10 cellular contexts compared by ENCODE assay signal in the genomic region with DNA sequence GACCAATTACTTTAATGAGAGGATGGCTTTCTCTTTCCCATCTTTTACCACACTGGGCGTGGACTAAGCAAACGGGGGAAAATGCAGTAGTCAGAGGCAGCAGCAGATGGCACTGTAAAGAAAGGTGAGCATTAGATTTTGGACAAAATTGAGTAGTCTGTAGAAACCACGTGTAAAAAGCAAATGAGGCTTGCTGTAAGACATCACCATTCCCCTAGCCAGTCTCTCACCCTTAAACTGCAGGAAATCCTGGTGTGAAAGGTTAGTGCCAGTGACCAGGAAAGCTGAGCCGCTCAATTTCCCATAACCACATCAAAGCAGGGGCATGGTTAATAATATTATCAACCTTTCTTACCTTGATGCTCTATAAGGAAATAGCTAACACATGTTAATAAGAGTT. TPM values are rescaled to one million over a fixed set of nuclear protein-coding genes. Genes with fewer than 3 reads are reported as not detected.
A peak's percentile ranks its signal among the peaks of the same experiment; 100 is the strongest.
DNase-seq lines count a peak whose midpoint lies in the region; ATAC-seq and TF ChIP-seq lines count a peak whose summit lies in the region.
"Had no signal": no experiment of that assay in that cellular context is flagged by ENCODE, and none has a peak within 500 bp of the region (broad histone marks: within the 10 kb centered on the region; RNA-seq: fewer than 3 reads in every experiment).

No MANE protein-coding gene starts in this region.

- H3K27me3 ChIP-seq in OCI-LY3 (ENCODE audit: low read depth, low read length) (no peaks in the 10 kb centered on the region), esophagus muscularis mucosa (peaks cover 0 to 7% (median 0%) of the 10 kb centered on the region in 4 donors), psoas muscle (ENCODE audit: insufficient read depth in 3 of 3, low read length in 2 of 3) (peaks cover 0 to 3% (median 1%) of the 10 kb centered on the region in 3 donors)

- H3K9me3 ChIP-seq in OCI-LY3 (ENCODE audit: insufficient read depth, low read length) (no peaks in the 10 kb centered on the region), esophagus muscularis mucosa (no peaks in the 10 kb centered on the region), psoas muscle (no peaks in the 10 kb centered on the region)

- no peak for TF ChIP-seq POLR2A in esophagus muscularis mucosa (IDR thresholded peaks at IDR 0.05; ENCODE audit: low read depth)

- no peaks in the 10 kb centered on the region for H3K79me2 ChIP-seq in OCI-LY3 (ENCODE audit: low read length)

- DNase-seq in NOMO-1 (lab: John Stamatoyannopoulos, UW; ENCODE audit: unreplicated experiment in 2 of 2) (peak; percentile 4 to 28), NOMO-1 treated with dmso at 0.1 percent for 144 hours (lab: John Stamatoyannopoulos, UW; ENCODE audit: unreplicated experiment) (no peak), esophagus muscularis mucosa (ENCODE audit: extremely low spot score) (no peak), psoas muscle (no peak)
- DNase-seq: activated B cell treated with CpG ODN at 0.5 μM for 24 hours had no signal

- WGBS in esophagus muscularis mucosa: 18% methylated on average over 4 of the region's 4 CpGs
- WGBS in psoas muscle, 3 donors: 19 to 23% (median 21%) methylated on average over 4 of the region's 4 CpGs

- H3K27ac ChIP-seq in OCI-LY3 (ENCODE audit: low read length) (no peak overlapping the region), esophagus muscularis mucosa (replicated peaks in 1 of 4) (no peak overlapping the region), psoas muscle (no peak overlapping the region)

- peak; percentile 33 for TF ChIP-seq CTCF in OCI-LY3 (IDR thresholded peaks at IDR 0.05; ENCODE audit: low read depth, low read length)
- TF ChIP-seq CTCF in esophagus muscularis mucosa (IDR thresholded peaks at IDR 0.05): peak; percentile 59 to 70 (median 63)
- peak; percentile 22 for TF ChIP-seq CTCF in psoas muscle (IDR thresholded peaks at IDR 0.05)

- intact Hi-C loops in esophagus muscularis mucosa (cut with DNase I) (loop anchor here (2.0 to 10.0 kb wide), 2 partner anchors 278 to 472 kb away; a partner anchor contains a TSS), psoas muscle (cut with DNase I) (no loop called here)

- no peak for TF ChIP-seq EP300 in esophagus muscularis mucosa (IDR thresholded peaks at IDR 0.05)

- H3K4me1 ChIP-seq in OCI-LY3 (ENCODE audit: low read length) (no peaks in the 10 kb centered on the region), esophagus muscularis mucosa (no peaks in the 10 kb centered on the region), psoas muscle (no peaks in the 10 kb centered on the region)

- H3K9ac ChIP-seq in OCI-LY3 (ENCODE audit: low read length): no peak overlapping the region

- no peaks in the 10 kb centered on the region for H4K20me1 ChIP-seq in OCI-LY3 (ENCODE audit: insufficient read depth, low read length)

- no peak overlapping the region for H3K4me2 ChIP-seq in OCI-LY3 (ENCODE audit: low read length)

- H3K36me3 ChIP-seq in OCI-LY3 (replicated peaks; ENCODE audit: low read depth, low read length) (no peaks in the 10 kb centered on the region), esophagus muscularis mucosa (no peaks in the 10 kb centered on the region), psoas muscle (ENCODE audit: insufficient read depth in 1 of 2, low read depth in 1 of 2) (no peaks in the 10 kb centered on the region)

- H3K4me3 ChIP-seq in OCI-LY3 (ENCODE audit: low read length) (no peak overlapping the region), esophagus muscularis mucosa (no peak overlapping the region), psoas muscle (no peak overlapping the region)

- no peak overlapping the region for H2AFZ ChIP-seq in OCI-LY3 (ENCODE audit: low read depth, low read length)

- ATAC-seq in psoas muscle (no peak), GM18511 (IDR thresholded peaks at IDR 0.05; ENCODE audit: unreplicated experiment) (no peak), GM18868 (IDR thresholded peaks at IDR 0.05; ENCODE audit: unreplicated experiment) (no peak), GM18520 (IDR thresholded peaks at IDR 0.05; ENCODE audit: unreplicated experiment) (no peak)
- ATAC-seq: naive thymus-derived CD4-positive, alpha-beta T cell had no signal

RNA-seq across cellular contexts. Expression of a gene that starts 31.8 kb away (rescaled TPM):
- total RNA-seq in esophagus muscularis mucosa (not detected), psoas muscle (not detected)
- not detected for polyA plus RNA-seq in psoas muscle
- total RNA-seq: activated B cell treated with CpG ODN at 0.5 μM for 24 hours had no signal
- polyA plus RNA-seq: naive thymus-derived CD4-positive, alpha-beta T cell had no signal

Comparison
In these comparisons a context has a peak if more than half of its experiments do, and no peak if none do; other contexts are left out.
1. DNase-seq: peak in NOMO-1 (2 of 2); none in NOMO-1 treated with dmso at 0.1 percent for 144 hours (single experiment), esophagus muscularis mucosa (single experiment) and psoas muscle (0 of 2).
2. Peak in every context shown above with its lines, with median percentiles within 50 percentile points of each other: CTCF ChIP-seq.